Comparison of ENCODE assay signal across 8 cellular contexts in genomic region chr2:240568678-240569522, GRCh38. TPM values are rescaled to one million over a fixed set of nuclear protein-coding genes. Genes with fewer than 3 reads are reported as not detected.
DNase-seq lines count a peak whose midpoint lies in the region; ATAC-seq, FAIRE-seq and TF ChIP-seq lines count a peak whose summit lies in the region.

No MANE protein-coding gene starts in this region.

- no peak for TF ChIP-seq RAD21 in H1 (IDR thresholded peaks at IDR 0.05 in 1 of 2, conservative IDR thresholded peaks at IDR 0.05 in 1 of 2; ENCODE audit: low read depth in 2 of 2, low read length in 2 of 2)

- H3K36me3 ChIP-seq in GM06990 (ENCODE audit: control insufficient read depth, insufficient read depth, low read length) (peaks cover 2% of the 10 kb centered on the region), GM23248 (ENCODE audit: low read depth) (no peaks in the 10 kb centered on the region), H1 (ENCODE audit: control insufficient read depth in 2 of 4, insufficient read depth in 4 of 4, low read length in 3 of 4) (no peaks in the 10 kb centered on the region), mesenchymal stem cell (ENCODE audit: control insufficient read depth in 1 of 2, insufficient read depth in 2 of 2, low read depth in 1 of 2, low read length in 2 of 2) (peaks cover 4 to 39% of the 10 kb centered on the region in 2 experiments), stomach (peaks cover 5 to 31% (median 18%) of the 10 kb centered on the region in 4 donors)

- H3K9me2 ChIP-seq in GM23248 (ENCODE audit: insufficient read depth) = no peaks in the 10 kb centered on the region

- H2AK5ac ChIP-seq in H1 (ENCODE audit: low read depth, low read length) (no peak overlapping the region; the same call in 1 of the 2 replicates), mesenchymal stem cell (ENCODE audit: low read length, severe bottlenecking) (no peak overlapping the region)

- no peak for ATAC-seq in activated CD8-positive, alpha-beta T cell treated with anti-CD3 and anti-CD28 coated beads for 36 hours
- ATAC-seq in GM21447 (IDR thresholded peaks at IDR 0.05; ENCODE audit: unreplicated experiment) = no peak

- H3K9me3 ChIP-seq in GM23248 (ENCODE audit: low read depth) = no peaks in the 10 kb centered on the region
- no peaks in the 10 kb centered on the region for H3K9me3 ChIP-seq in H1 (ENCODE audit: insufficient read depth in 2 of 2, low read depth in 1 of 2, low read length in 1 of 2)
- H3K9me3 ChIP-seq in mesenchymal stem cell (ENCODE audit: control insufficient read depth, low read length) = no peaks in the 10 kb centered on the region
- H3K9me3 ChIP-seq in stomach = no peaks in the 10 kb centered on the region

- H3K4me1 ChIP-seq in GM23248 (ENCODE audit: insufficient read depth) (peaks cover 17% of the 10 kb centered on the region), H1 (replicated peaks in 1 of 4; ENCODE audit: control insufficient read depth in 3 of 4, insufficient read depth in 4 of 4, low read length in 3 of 4) (peaks cover 0 to 29% (median 21%) of the 10 kb centered on the region in 4 experiments; a peak in 6 of 7 replicates), mesenchymal stem cell (ENCODE audit: control insufficient read depth, insufficient read depth, low read depth, low read length) (peaks cover 53% of the 10 kb centered on the region), stomach (peaks cover 54 to 82% (median 80%) of the 10 kb centered on the region in 4 donors)

- TF ChIP-seq CTCF in GM06990 (IDR thresholded peaks at IDR 0.05; ENCODE audit: insufficient read depth, low read length, poor library complexity, severe bottlenecking) = no peak
- no peak for TF ChIP-seq CTCF in activated CD8-positive, alpha-beta T cell treated with anti-CD3 and anti-CD28 coated beads for 36 hours (IDR thresholded peaks at IDR 0.05)
- no peak for TF ChIP-seq CTCF in H1 (IDR thresholded peaks at IDR 0.05; ENCODE audit: control extremely low read depth in 1 of 3, insufficient read depth in 1 of 3, low read depth in 1 of 3, low read length in 3 of 3)
- TF ChIP-seq CTCF in stomach (IDR thresholded peaks at IDR 0.05) = no peak

- no peak overlapping the region for H3K27ac ChIP-seq in GM23248
- H3K27ac ChIP-seq in H1 (ENCODE audit: low read depth, low read length) = no peak overlapping the region
- no peak overlapping the region for H3K27ac ChIP-seq in mesenchymal stem cell (ENCODE audit: low read length, poor library complexity, severe bottlenecking)
- H3K27ac ChIP-seq in stomach = peak overlapping the region; percentile 82 to 98 (median 87)

- H3K4ac ChIP-seq in H1 (replicated peaks; ENCODE audit: insufficient read length, low read depth, low read length) = peak overlapping the region; percentile 53
- H3K4ac ChIP-seq in mesenchymal stem cell (ENCODE audit: low read depth in 1 of 2, low read length in 2 of 2) = peak overlapping the region; percentile 74 to 90

- no peak overlapping the region for H2BK120ac ChIP-seq in H1 (replicated peaks; ENCODE audit: low read depth, low read length)
- peak overlapping the region; percentile 77 for H2BK120ac ChIP-seq in mesenchymal stem cell (ENCODE audit: low read depth, low read length)

- peaks cover 40% of the 10 kb centered on the region for H3K4me1 Mint-ChIP-seq in activated CD8-positive, alpha-beta T cell treated with anti-CD3 and anti-CD28 coated beads for 36 hours (ENCODE audit: low read depth)

- H3K4me3 ChIP-seq in GM06990 (replicated peaks; ENCODE audit: low read depth, low read length) (peak overlapping the region; percentile 62), GM23248 (peak overlapping the region; percentile 74), H1 (ENCODE audit: extremely low read depth in 1 of 4, insufficient read depth in 2 of 4, low read depth in 3 of 4, low read length in 4 of 4) (peak overlapping the region; percentile 38 to 70 (median 52)), mesenchymal stem cell (ENCODE audit: insufficient read depth in 1 of 2, low read depth in 1 of 2, low read length in 2 of 2) (peak overlapping the region; percentile 73 to 86), stomach (peak overlapping the region; percentile 70 to 92 (median 84))

- H2BK12ac ChIP-seq in H1 (ENCODE audit: low read depth, low read length) (no peak overlapping the region), mesenchymal stem cell (ENCODE audit: low read length in 2 of 2) (peak overlapping the region in 1 of 2 experiments; percentile 16)

- peaks cover 10% of the 10 kb centered on the region; the same call in 1 of the 2 replicates for H3K23me2 ChIP-seq in H1 (ENCODE audit: low read depth, low read length)

- H3K14ac ChIP-seq in H1 (ENCODE audit: insufficient read length) (no peak overlapping the region), mesenchymal stem cell (ENCODE audit: low read length in 2 of 2) (peak overlapping the region in 1 of 2 experiments; percentile 90)

- H3K4me2 ChIP-seq in GM23248 (ENCODE audit: unreplicated experiment) (peak overlapping the region; percentile 69), H1 (ENCODE audit: insufficient read depth in 1 of 2, low read depth in 2 of 2, low read length in 2 of 2) (peak overlapping the region; percentile 88 to 90), mesenchymal stem cell (ENCODE audit: low read length, poor library complexity, severe bottlenecking) (peak overlapping the region; percentile 85)

- FAIRE-seq in H1 (lab: Jason Lieb, UNC) = no peak

- H4K20me1 ChIP-seq in GM23248 (ENCODE audit: insufficient read depth) (no peaks in the 10 kb centered on the region), H1 (replicated peaks in 1 of 2; ENCODE audit: control insufficient read depth in 1 of 2, insufficient read depth in 2 of 2, low read length in 2 of 2) (peaks cover 3 to 17% of the 10 kb centered on the region in 2 experiments)

- H2BK15ac ChIP-seq in H1 (ENCODE audit: low read length) (no peak overlapping the region), mesenchymal stem cell (ENCODE audit: low read depth, poor library complexity, severe bottlenecking) (peak overlapping the region; percentile 46)

- POLR2A ChIA-PET in activated CD8-positive, alpha-beta T cell treated with anti-CD3 and anti-CD28 coated beads for 36 hours (lab: Charles Lee) = interaction anchor here (0.9 to 13.3 kb wide), 4 partner anchors 8 to 55 kb away, joined by 3 to 118 read pairs (median 3); partner anchors contain the start of gene CAPN10
- POLR2A ChIA-PET in H1 (lab: Charles Lee; ENCODE audit: partially characterized antibody) = interaction anchor here (0.7 to 1.9 kb wide), 5 partner anchors 8 to 251 kb away, joined by 3 to 7 read pairs (median 4); partner anchors contain the start of genes CAPN10 and KIF1A

- peak overlapping the region; percentile 70 for H3K4me3 Mint-ChIP-seq in activated CD8-positive, alpha-beta T cell treated with anti-CD3 and anti-CD28 coated beads for 36 hours

- H3K79me2 ChIP-seq in GM23248 (ENCODE audit: insufficient read depth) (0 out of 2 replicates have a peak, but pooled peaks cover 7% of the 10 kb centered on the region), H1 (ENCODE audit: control insufficient read depth in 1 of 2, insufficient read depth in 2 of 2, low read length in 2 of 2) (no peaks in the 10 kb centered on the region)

- H3K36me3 Mint-ChIP-seq in activated CD8-positive, alpha-beta T cell treated with anti-CD3 and anti-CD28 coated beads for 36 hours (ENCODE audit: low read depth) = peaks cover 15% of the 10 kb centered on the region

- no peak overlapping the region for H3K23ac ChIP-seq in H1 (ENCODE audit: insufficient read length)
- H3K23ac ChIP-seq in mesenchymal stem cell (ENCODE audit: low read length in 2 of 2) = peak overlapping the region in 1 of 2 experiments; percentile 50

- H3K9ac ChIP-seq in GM23248 = peak overlapping the region; percentile 66
- peak overlapping the region in 2 of 4 experiments; percentile 30 to 78; a peak in 2 of 7 replicates for H3K9ac ChIP-seq in H1 (replicated peaks in 1 of 4; ENCODE audit: extremely low read depth in 1 of 4, low read depth in 3 of 4, low read length in 3 of 4)
- H3K9ac ChIP-seq in mesenchymal stem cell (ENCODE audit: low read length) = peak overlapping the region; percentile 76

- H4K91ac ChIP-seq in H1 (replicated peaks; ENCODE audit: insufficient read length, low read length) (no peak overlapping the region), mesenchymal stem cell (ENCODE audit: low read length) (peak overlapping the region; percentile 87)

- H3K9me3 Mint-ChIP-seq in activated CD8-positive, alpha-beta T cell treated with anti-CD3 and anti-CD28 coated beads for 36 hours = no peaks in the 10 kb centered on the region

- DNase-seq in GM06990 (ENCODE audit: extremely low read depth, insufficient read length) (peak; percentile 84), GM23248 (peak; percentile 75), NCI-H1092 (lab: John Stamatoyannopoulos, UW) (peak; percentile 16), H1 (ENCODE audit: low read depth in 1 of 2, low spot score in 2 of 2) (peak in 1 of 2 experiments; percentile 67), mesenchymal stem cell (peak; percentile 60), stomach (peak; percentile 74)
- peak; percentile 41 for DNase-seq in activated CD8-positive, alpha-beta T cell treated with anti-CD3 and anti-CD28 coated beads for 36 hours

- WGBS in GM23248 (ENCODE audit: low coverage in 1 of 2, low lambda C conversion rate in 2 of 2, missing lambda C conversion rate in 2 of 2), 2 experiments = 2 to 3% methylated on average over 38 to 87 of the region's 93 CpGs
- 11% methylated on average over 55 of the region's 93 CpGs; no CpG with 5 or more reads in 1 of the 2 experiments for WGBS in H1 (ENCODE audit: extremely low coverage in 1 of 2, insufficient coverage in 1 of 2, insufficient read length in 1 of 2, insufficient replicate concordance in 2 of 2, low coverage in 1 of 2, low lambda C conversion rate in 2 of 2, missing lambda C conversion rate in 1 of 2), 2 experiments
- WGBS in mesenchymal stem cell = 10% methylated on average over 63 of the region's 93 CpGs
- WGBS in stomach, 5 donors = 0 to 1% (median 1%) methylated on average over 9 to 93 of the region's 93 CpGs

- no peak for TF ChIP-seq EP300 in H1 (IDR thresholded peaks at IDR 0.05; ENCODE audit: borderline replicate concordance in 1 of 2, low read depth in 2 of 2, low read length in 2 of 2)
- no peak for TF ChIP-seq EP300 in stomach (IDR thresholded peaks at IDR 0.05)

- intact Hi-C loops in activated CD8-positive, alpha-beta T cell treated with anti-CD3 and anti-CD28 coated beads for 36 hours (cut with micrococcal nuclease) = loop anchor here (5.0 kb wide), 2 partner anchors 52 to 53 kb away; no protein-coding TSS in a partner anchor
- intact Hi-C loops in stomach (cut with DNase I; ENCODE audit: low total_unique reads) = no loop called here

- H2BK20ac ChIP-seq in H1 (ENCODE audit: low read length) = no peak overlapping the region

- no peak overlapping the region for H3K56ac ChIP-seq in H1 (replicated peaks; ENCODE audit: insufficient read length, low read depth, low read length)

- H2BK5ac ChIP-seq in H1 (ENCODE audit: low read depth, low read length) (no peak overlapping the region), mesenchymal stem cell (ENCODE audit: low read depth, low read length, poor library complexity, severe bottlenecking) (no peak overlapping the region)

- peak overlapping the region; percentile 51 for H4K8ac ChIP-seq in H1 (ENCODE audit: extremely low read depth, insufficient read depth, low read length)
- peak overlapping the region; percentile 86 for H4K8ac ChIP-seq in mesenchymal stem cell (ENCODE audit: low read length)

- in situ Hi-C loops in GM23248 (cut with MboI) = no loop called here

- no peaks in the 10 kb centered on the region for H3K79me1 ChIP-seq in H1 (ENCODE audit: low read depth, low read length)
- H3K79me1 ChIP-seq in mesenchymal stem cell (replicated peaks; ENCODE audit: low read length, poor library complexity, severe bottlenecking) = peaks cover 50% of the 10 kb centered on the region

- no peak for TF ChIP-seq POLR2A in H1 (IDR thresholded peaks at IDR 0.05; ENCODE audit: control extremely low read depth in 1 of 2, low read depth in 2 of 2, low read length in 2 of 2)
- no peak for TF ChIP-seq POLR2A in stomach (IDR thresholded peaks at IDR 0.05)

- H3K27me3 Mint-ChIP-seq in activated CD8-positive, alpha-beta T cell treated with anti-CD3 and anti-CD28 coated beads for 36 hours = no peaks in the 10 kb centered on the region

- peak overlapping the region; percentile 80 for H3K27ac Mint-ChIP-seq in activated CD8-positive, alpha-beta T cell treated with anti-CD3 and anti-CD28 coated beads for 36 hours

- no peaks in the 10 kb centered on the region for H3K27me3 ChIP-seq in GM06990 (replicated peaks; ENCODE audit: control insufficient read depth, insufficient read depth, low read length)
- no peaks in the 10 kb centered on the region for H3K27me3 ChIP-seq in GM23248 (replicated peaks; ENCODE audit: insufficient read depth)
- H3K27me3 ChIP-seq in H1 (replicated peaks in 1 of 4; ENCODE audit: control insufficient read depth in 3 of 4, extremely low read depth in 1 of 4, insufficient read depth in 3 of 4, low read length in 3 of 4) = peaks cover 18 to 34% (median 30%) of the 10 kb centered on the region in 4 experiments
- H3K27me3 ChIP-seq in mesenchymal stem cell (ENCODE audit: control insufficient read depth in 1 of 2, insufficient read depth in 1 of 2, low read length in 2 of 2) = no peaks in the 10 kb centered on the region
- H3K27me3 ChIP-seq in stomach = no peaks in the 10 kb centered on the region

- H3K18ac ChIP-seq in H1 (ENCODE audit: extremely low read depth, low read length) (peak overlapping the region; percentile 24; the same call in 1 of the 2 replicates), mesenchymal stem cell (ENCODE audit: low read depth in 1 of 2, low read length in 2 of 2) (peak overlapping the region; percentile 74 to 93)

- H2AFZ ChIP-seq in GM23248 = peak overlapping the region; percentile 64; the same call in 1 of the 2 replicates
- no peak overlapping the region for H2AFZ ChIP-seq in H1 (ENCODE audit: low read length)
- peak overlapping the region; percentile 47 for H2AFZ ChIP-seq in mesenchymal stem cell (ENCODE audit: low read depth, low read length)

- CTCF ChIA-PET in activated CD8-positive, alpha-beta T cell treated with anti-CD3 and anti-CD28 coated beads for 36 hours (lab: Charles Lee) = interaction anchor here (1.0 to 2.1 kb wide), 5 partner anchors 11 to 55 kb away, joined by 3 to 18 read pairs (median 6); partner anchors contain the start of gene CAPN10
- CTCF ChIA-PET in H1 (lab: Charles Lee; ENCODE audit: partially characterized antibody) = interaction anchor here (0.6 to 1.7 kb wide), 4 partner anchors 11 to 38 kb away, joined by 3 to 4 read pairs (median 4); no protein-coding TSS in a partner anchor

- no peaks in the 10 kb centered on the region; the same call in 1 of the 2 replicates for H3F3A ChIP-seq in GM23248 (ENCODE audit: insufficient read depth)

- H4K5ac ChIP-seq in H1 (ENCODE audit: insufficient read length, low read depth, low read length) = no peak overlapping the region

RNA-seq across cellular contexts. Expression of gene RNPEPL1, which starts 0.6 kb away (rescaled TPM):
- 20.2 and 23.0 TPM in 2 replicates for total RNA-seq in GM23248 (2014; rRNA removed; shearing (Covaris generic))
- 11.1 and 11.2 TPM in 2 replicates for polyA plus RNA-seq in GM23248 (2016; fragmentation: Nextera tagmentation; extraction: Ambion mirVana)
- total RNA-seq in activated CD8-positive, alpha-beta T cell treated with anti-CD3 and anti-CD28 coated beads for 36 hours = 10 to 100 TPM; 39.1 to 40.5 TPM
- 11.3 and 11.7 TPM in 2 replicates for total RNA-seq in H1 (2021; fragmentation: NEBNext Ultra II Directional; extraction: Animal tissue kit (Norgen Biotek cat#: 25700))
- 9.0 and 13.5 TPM in 2 replicates for polyA plus RNA-seq in H1 (2011; rRNA removed)
- 7.2 TPM for polyA plus RNA-seq in H1 (2011; cell fraction: cytosol; rRNA removed)
- 23.2 TPM for polyA plus RNA-seq in H1 (2011; cell fraction: nucleus; rRNA removed)
- 7.1 to 11.6 TPM (median 11.6 TPM) in 4 replicates for polyA plus RNA-seq in H1 (2012, experiment 1 of 2)
- polyA plus RNA-seq in H1 (2012, experiment 2 of 2) = 12.3 TPM
- 7.8 TPM for polyA plus RNA-seq in H1 (2013, experiment 1 of 2)
- 8.7 TPM for polyA plus RNA-seq in H1 (2013, experiment 2 of 2)
- polyA minus RNA-seq in H1 (2011; rRNA and poly(A)+ RNA removed) = 3.0 and 3.4 TPM in 2 replicates
- polyA minus RNA-seq in H1 (2011; cell fraction: cytosol; rRNA and poly(A)+ RNA removed) = 11.2 TPM
- polyA minus RNA-seq in H1 (2011; cell fraction: nucleus; rRNA and poly(A)+ RNA removed) = 10.5 TPM
- 42.6 TPM for polyA plus RNA-seq in mesenchymal stem cell (2013, experiment 1 of 2)
- polyA plus RNA-seq in mesenchymal stem cell (2013, experiment 2 of 2) = 43.8 TPM
- 100 to 1,000 TPM in 3 of 5 donors, 10 to 100 TPM in 2; 32.7 to 196 (median 145) TPM for total RNA-seq in stomach
- polyA plus RNA-seq in stomach = 100 to 1,000 TPM in 2 of 3 donors, 10 to 100 TPM in 1; 93.9 to 136 (median 113) TPM

RNA-seq across cellular contexts. Expression of gene DUSP28, which starts 8.7 kb away (rescaled TPM):
- total RNA-seq in GM23248 (2014; rRNA removed; shearing (Covaris generic)) = 1.5 and 3.2 TPM in 2 replicates
- polyA plus RNA-seq in GM23248 (2016; fragmentation: Nextera tagmentation; extraction: Ambion mirVana) (4.9 and 5.8 TPM in 2 replicates), H1 (2011; rRNA removed) (2.3 and 3.3 TPM in 2 replicates), stomach (1 to 10 TPM; 2.7 to 7.0 (median 6.7) TPM)
- 1 to 10 TPM; 4.5 to 6.2 TPM for total RNA-seq in activated CD8-positive, alpha-beta T cell treated with anti-CD3 and anti-CD28 coated beads for 36 hours
- 1.3 and 2.1 TPM in 2 replicates for total RNA-seq in H1 (2021; fragmentation: NEBNext Ultra II Directional; extraction: Animal tissue kit (Norgen Biotek cat#: 25700))
- 2.8 TPM for polyA plus RNA-seq in H1 (2011; cell fraction: cytosol; rRNA removed)
- polyA plus RNA-seq in H1 (2011; cell fraction: nucleus; rRNA removed) = 2.2 TPM
- 1.6 to 2.9 TPM (median 1.9 TPM) in 4 replicates for polyA plus RNA-seq in H1 (2012, experiment 1 of 2)
- polyA plus RNA-seq in H1 (2012, experiment 2 of 2) = 2.8 TPM
- polyA plus RNA-seq in H1 (2013, experiment 1 of 2) = 1.5 TPM
- polyA plus RNA-seq in H1 (2013, experiment 2 of 2) = 1.8 TPM
- polyA minus RNA-seq in H1 (2011; rRNA and poly(A)+ RNA removed) = 1.1 and 4.7 TPM in 2 replicates
- 0.88 TPM for polyA minus RNA-seq in H1 (2011; cell fraction: cytosol; rRNA and poly(A)+ RNA removed)
- polyA minus RNA-seq in H1 (2011; cell fraction: nucleus; rRNA and poly(A)+ RNA removed) = 7.1 TPM
- 3.5 TPM for polyA plus RNA-seq in mesenchymal stem cell (2013, experiment 1 of 2)
- polyA plus RNA-seq in mesenchymal stem cell (2013, experiment 2 of 2) = 4.1 TPM
- total RNA-seq in stomach = 10 to 100 TPM in 1 of 5 donors, 1 to 10 TPM in 4; 1.3 to 71.5 (median 2.2) TPM

RNA-seq across cellular contexts. Expression of gene ANKMY1, which starts 11.1 kb away (rescaled TPM):
- 10.1 and 12.8 TPM in 2 replicates for total RNA-seq in GM23248 (2014; rRNA removed; shearing (Covaris generic))
- polyA plus RNA-seq in GM23248 (2016; fragmentation: Nextera tagmentation; extraction: Ambion mirVana) (5.1 and 5.6 TPM in 2 replicates), H1 (2011; rRNA removed) (4.8 and 6.4 TPM in 2 replicates), stomach (1 to 10 TPM; 3.1 to 8.4 (median 5.8) TPM)
- total RNA-seq in activated CD8-positive, alpha-beta T cell treated with anti-CD3 and anti-CD28 coated beads for 36 hours = 10 to 100 TPM; 14.5 to 18.6 TPM
- 4.5 and 5.4 TPM in 2 replicates for total RNA-seq in H1 (2021; fragmentation: NEBNext Ultra II Directional; extraction: Animal tissue kit (Norgen Biotek cat#: 25700))
- polyA plus RNA-seq in H1 (2011; cell fraction: cytosol; rRNA removed) = 5.1 TPM
- 10.3 TPM for polyA plus RNA-seq in H1 (2011; cell fraction: nucleus; rRNA removed)
- polyA plus RNA-seq in H1 (2012, experiment 1 of 2) = 3.3 to 4.5 TPM (median 4.0 TPM) in 4 replicates
- polyA plus RNA-seq in H1 (2012, experiment 2 of 2) = 4.1 TPM
- 1.4 TPM for polyA plus RNA-seq in H1 (2013, experiment 1 of 2)
- polyA plus RNA-seq in H1 (2013, experiment 2 of 2) = 2.1 TPM
- 8.1 and 10.0 TPM in 2 replicates for polyA minus RNA-seq in H1 (2011; rRNA and poly(A)+ RNA removed)
- 3.9 TPM for polyA minus RNA-seq in H1 (2011; cell fraction: cytosol; rRNA and poly(A)+ RNA removed)
- polyA minus RNA-seq in H1 (2011; cell fraction: nucleus; rRNA and poly(A)+ RNA removed) = 15.7 TPM
- polyA plus RNA-seq in mesenchymal stem cell (2013, experiment 1 of 2) = 3.6 TPM
- 2.7 TPM for polyA plus RNA-seq in mesenchymal stem cell (2013, experiment 2 of 2)
- total RNA-seq in stomach = 10 to 100 TPM in 4 of 5 donors, 1 to 10 TPM in 1; 8.3 to 79.4 (median 20.4) TPM

RNA-seq across cellular contexts. Expression of gene CAPN10, which starts 17.6 kb away (rescaled TPM):
- 13.3 and 29.5 TPM in 2 replicates for total RNA-seq in GM23248 (2014; rRNA removed; shearing (Covaris generic))
- polyA plus RNA-seq in GM23248 (2016; fragmentation: Nextera tagmentation; extraction: Ambion mirVana) = 10.0 and 11.5 TPM in 2 replicates
- 10 to 100 TPM; 26.8 to 29.1 TPM for total RNA-seq in activated CD8-positive, alpha-beta T cell treated with anti-CD3 and anti-CD28 coated beads for 36 hours
- total RNA-seq in H1 (2021; fragmentation: NEBNext Ultra II Directional; extraction: Animal tissue kit (Norgen Biotek cat#: 25700)) = 39.8 and 40.7 TPM in 2 replicates
- 30.7 and 44.5 TPM in 2 replicates for polyA plus RNA-seq in H1 (2011; rRNA removed)
- 44.8 TPM for polyA plus RNA-seq in H1 (2011; cell fraction: cytosol; rRNA removed)
- 302 TPM for polyA plus RNA-seq in H1 (2011; cell fraction: nucleus; rRNA removed)
- 32.9 to 47.0 TPM (median 38.8 TPM) in 4 replicates for polyA plus RNA-seq in H1 (2012, experiment 1 of 2)
- polyA plus RNA-seq in H1 (2012, experiment 2 of 2) = 20.9 TPM
- 23.2 TPM for polyA plus RNA-seq in H1 (2013, experiment 1 of 2)
- 19.7 TPM for polyA plus RNA-seq in H1 (2013, experiment 2 of 2)
- polyA minus RNA-seq in H1 (2011; rRNA and poly(A)+ RNA removed) = 12.4 and 12.5 TPM in 2 replicates
- polyA minus RNA-seq in H1 (2011; cell fraction: cytosol; rRNA and poly(A)+ RNA removed) = 21.1 TPM
- 62.2 TPM for polyA minus RNA-seq in H1 (2011; cell fraction: nucleus; rRNA and poly(A)+ RNA removed)
- 8.9 TPM for polyA plus RNA-seq in mesenchymal stem cell (2013, experiment 1 of 2)
- polyA plus RNA-seq in mesenchymal stem cell (2013, experiment 2 of 2) = 8.8 TPM
- total RNA-seq in stomach = 100 to 1,000 TPM in 1 of 5 donors, 10 to 100 TPM in 4; 26.6 to 197 (median 58.3) TPM
- 10 to 100 TPM; 17.7 to 38.0 (median 23.3) TPM for polyA plus RNA-seq in stomach

RNA-seq across cellular contexts. Expression of gene GPR35, which starts 56.4 kb away (rescaled TPM):
- total RNA-seq in GM23248 (2014; rRNA removed; shearing (Covaris generic)) = 0.25 TPM in 1 of 2 replicates, not detected in the other
- polyA plus RNA-seq in GM23248 (2016; fragmentation: Nextera tagmentation; extraction: Ambion mirVana) (0.14 and 0.27 TPM in 2 replicates), H1 (2011; rRNA removed) (0.47 and 0.67 TPM in 2 replicates), stomach (10 to 100 TPM in 1 of 3 donors, 1 to 10 TPM in 2; 8.5 to 12.8 (median 9.8) TPM)
- 10 to 100 TPM; 14.4 to 14.6 TPM for total RNA-seq in activated CD8-positive, alpha-beta T cell treated with anti-CD3 and anti-CD28 coated beads for 36 hours
- total RNA-seq in H1 (2021; fragmentation: NEBNext Ultra II Directional; extraction: Animal tissue kit (Norgen Biotek cat#: 25700)) = 0.29 TPM in 1 of 2 replicates, not detected in the other
- polyA plus RNA-seq in H1 (2011; cell fraction: cytosol; rRNA removed) = 0.70 TPM
- 2.6 TPM for polyA plus RNA-seq in H1 (2011; cell fraction: nucleus; rRNA removed)
- 0.23 to 0.51 TPM (median 0.37 TPM) in 4 replicates for polyA plus RNA-seq in H1 (2012, experiment 1 of 2)
- 0.29 TPM for polyA plus RNA-seq in H1 (2012, experiment 2 of 2)
- polyA plus RNA-seq in H1 (2013, experiment 1 of 2) = 0.24 TPM
- 0.13 TPM for polyA plus RNA-seq in H1 (2013, experiment 2 of 2)
- not detected in 2 replicates for polyA minus RNA-seq in H1 (2011; rRNA and poly(A)+ RNA removed)
- polyA minus RNA-seq in H1 (2011; cell fraction: cytosol; rRNA and poly(A)+ RNA removed) = not detected
- 0.30 TPM for polyA minus RNA-seq in H1 (2011; cell fraction: nucleus; rRNA and poly(A)+ RNA removed)
- 0.15 TPM for polyA plus RNA-seq in mesenchymal stem cell (2013, experiment 1 of 2)
- polyA plus RNA-seq in mesenchymal stem cell (2013, experiment 2 of 2) = 0.21 TPM
- 10 to 100 TPM; 11.7 to 68.9 (median 21.9) TPM for total RNA-seq in stomach

Comparison
In these comparisons a context has a peak if more than half of its experiments do, and no peak if none do; other contexts are left out.
1. H3K27ac ChIP-seq: peak in stomach (5 of 5); none in GM23248 (single experiment), H1 (single experiment) and mesenchymal stem cell (single experiment).
2. Peak in every context shown above with its lines, with median percentiles within 50 percentile points of each other: H3K4me3 ChIP-seq and H3K4me2 ChIP-seq.